ENCODE assay signal across 19 cellular contexts in genomic region chr6:149027484-149027883, GRCh38.
DNase-seq lines count a peak whose midpoint lies in the region; ATAC-seq and TF ChIP-seq lines count a peak whose summit lies in the region.
"Had no signal": no experiment of that assay in that cellular context is flagged by ENCODE, and none has a peak within 500 bp of the region (broad histone marks: within the 10 kb centered on the region; RNA-seq: fewer than 3 reads in every experiment).

No MANE protein-coding gene starts in this region.

- H3K4me1 ChIP-seq in GM23248 (ENCODE audit: insufficient read depth) (peaks cover 35% of the 10 kb centered on the region), SJSA1 (replicated peaks) (peaks cover 32% of the 10 kb centered on the region), esophagus muscularis mucosa (peaks cover 0 to 17% (median 12%) of the 10 kb centered on the region in 4 donors), body of pancreas (peaks cover 19% of the 10 kb centered on the region), right atrium auricular region (no peaks in the 10 kb centered on the region), vagina (peaks cover 18% of the 10 kb centered on the region)
- H3K4me1 ChIP-seq: BE2C had no signal

- no peaks in the 10 kb centered on the region for H3K36me3 ChIP-seq in GM23248 (ENCODE audit: low read depth)
- no peaks in the 10 kb centered on the region for H3K36me3 ChIP-seq in SJSA1
- H3K36me3 ChIP-seq in esophagus muscularis mucosa, result peaks cover 2 to 14% (median 3%) of the 10 kb centered on the region in 4 donors
- no peaks in the 10 kb centered on the region for H3K36me3 ChIP-seq in body of pancreas (replicated peaks in 1 of 2; ENCODE audit: insufficient read depth in 1 of 2, low read depth in 2 of 2)
- no peaks in the 10 kb centered on the region for H3K36me3 ChIP-seq in right atrium auricular region
- H3K36me3 ChIP-seq in vagina, result no peaks in the 10 kb centered on the region
- H3K36me3 ChIP-seq: BE2C had no signal

- no peak for DNase-seq in GM23248
- DNase-seq in SJSA1 (ENCODE audit: low read depth in 1 of 2, low spot score in 2 of 2), result no peak
- peak; percentile 75 for DNase-seq in esophagus muscularis mucosa (ENCODE audit: extremely low spot score)
- DNase-seq in body of pancreas, result no peak
- DNase-seq in right atrium auricular region (ENCODE audit: low spot score), result no peak
- no peak for DNase-seq in vagina (ENCODE audit: extremely low spot score in 2 of 2)
- DNase-seq: ACHN; BE2C; C1 segment of cervical spinal cord; CD4-positive, CD25-positive, alpha-beta regulatory T cell; CD8-positive, alpha-beta memory T cell; COR-L47; DMS 273 treated with DMSO at 0.1 percent for 48 hours; DMS53; GOT3; H7 had no signal

- H3K27ac Mint-ChIP-seq in stimulated activated memory B cell treated with anti-CD40 and anti-IgM and Interleukin-4, amounts not matched to agents 10 μg/mL and 1 μg/mL and 100 μg/mL, for 72 hours, result peak overlapping the region; percentile 19
- H3K27ac Mint-ChIP-seq: IgD-negative memory B cell had no signal

- H3K9me2 ChIP-seq in GM23248 (ENCODE audit: insufficient read depth), result no peaks in the 10 kb centered on the region

- H3K4me3 ChIP-seq in GM23248 (no peak overlapping the region), SJSA1 (no peak overlapping the region), esophagus muscularis mucosa (no peak overlapping the region), body of pancreas (no peak overlapping the region), right atrium auricular region (no peak overlapping the region), vagina (no peak overlapping the region)

- intact Hi-C loops in esophagus muscularis mucosa (cut with DNase I), result loop anchor here (2.0 to 5.0 kb wide), 2 partner anchors 405 to 491 kb away; no protein-coding TSS in a partner anchor
- intact Hi-C loops in body of pancreas (cut with DNase I), result loop anchor here (5.0 kb wide), 1 partner anchor 400 kb away; no protein-coding TSS in a partner anchor
- intact Hi-C loops in vagina (cut with DNase I), result no loop called here

- in situ Hi-C loops in GM23248 (cut with MboI), result no loop called here

- TF ChIP-seq EP300 in esophagus muscularis mucosa (IDR thresholded peaks at IDR 0.05), result no peak

- 92 to 96% methylated on average over 1 of the region's 1 CpG for WGBS in GM23248 (ENCODE audit: low coverage in 1 of 2, low lambda C conversion rate in 2 of 2, missing lambda C conversion rate in 2 of 2), 2 experiments
- 83% methylated on average over 1 of the region's 1 CpG for WGBS in esophagus muscularis mucosa
- WGBS in body of pancreas, 2 donors, result 88 to 100% methylated on average over 1 of the region's 1 CpG

- H3K9me3 ChIP-seq in GM23248 (ENCODE audit: low read depth), result no peaks in the 10 kb centered on the region
- no peaks in the 10 kb centered on the region for H3K9me3 ChIP-seq in SJSA1 (replicated peaks)
- H3K9me3 ChIP-seq in esophagus muscularis mucosa, result peaks cover 0 to 5% (median 0%) of the 10 kb centered on the region in 4 donors
- H3K9me3 ChIP-seq in body of pancreas, result no peaks in the 10 kb centered on the region
- peaks cover 0 to 3% of the 10 kb centered on the region in 2 donors for H3K9me3 ChIP-seq in right atrium auricular region
- H3K9me3 ChIP-seq in vagina, result no peaks in the 10 kb centered on the region
- H3K9me3 ChIP-seq: BE2C had no signal

- H3K79me2 ChIP-seq in GM23248 (ENCODE audit: insufficient read depth), result no peaks in the 10 kb centered on the region

- peaks cover 49% of the 10 kb centered on the region for H3K36me3 Mint-ChIP-seq in stimulated activated memory B cell treated with anti-CD40 and anti-IgM and Interleukin-4, amounts not matched to agents 10 μg/mL and 1 μg/mL and 100 μg/mL, for 72 hours
- H3K36me3 Mint-ChIP-seq: CD4-positive, CD25-positive, alpha-beta regulatory T cell had no signal

- H2AFZ ChIP-seq in GM23248, result no peak overlapping the region

- H3K4me1 Mint-ChIP-seq in stimulated activated memory B cell treated with anti-CD40 and anti-IgM and Interleukin-4, amounts not matched to agents 10 μg/mL and 1 μg/mL and 100 μg/mL, for 72 hours, result peaks cover 31% of the 10 kb centered on the region

- no peak for ATAC-seq in stimulated activated memory B cell treated with anti-CD40 and anti-IgM and Interleukin-4, amounts not matched to agents 10 μg/mL and 1 μg/mL and 100 μg/mL, for 72 hours
- ATAC-seq in body of pancreas, result no peak
- ATAC-seq: HCT116 had no signal

- no peaks in the 10 kb centered on the region for H3K9me3 Mint-ChIP-seq in stimulated activated memory B cell treated with anti-CD40 and anti-IgM and Interleukin-4, amounts not matched to agents 10 μg/mL and 1 μg/mL and 100 μg/mL, for 72 hours

- H4K20me1 ChIP-seq in GM23248 (ENCODE audit: insufficient read depth), result no peaks in the 10 kb centered on the region

- TF ChIP-seq POLR2A in esophagus muscularis mucosa (IDR thresholded peaks at IDR 0.05; ENCODE audit: low read depth) (no peak), body of pancreas (IDR thresholded peaks at IDR 0.05) (no peak), vagina (IDR thresholded peaks at IDR 0.05) (no peak)

- peaks cover 40% of the 10 kb centered on the region for H3F3A ChIP-seq in GM23248 (ENCODE audit: insufficient read depth)

- no peak overlapping the region for H3K4me3 Mint-ChIP-seq in stimulated activated memory B cell treated with anti-CD40 and anti-IgM and Interleukin-4, amounts not matched to agents 10 μg/mL and 1 μg/mL and 100 μg/mL, for 72 hours
- H3K4me3 Mint-ChIP-seq: CD4-positive, CD25-positive, alpha-beta regulatory T cell; CD8-positive, alpha-beta memory T cell; IgD-negative memory B cell had no signal

- H3K27me3 Mint-ChIP-seq in stimulated activated memory B cell treated with anti-CD40 and anti-IgM and Interleukin-4, amounts not matched to agents 10 μg/mL and 1 μg/mL and 100 μg/mL, for 72 hours, result no peaks in the 10 kb centered on the region
- H3K27me3 Mint-ChIP-seq: CD4-positive, CD25-positive, alpha-beta regulatory T cell; CD8-positive, alpha-beta memory T cell; IgD-negative memory B cell had no signal

- TF ChIP-seq CTCF in esophagus muscularis mucosa (IDR thresholded peaks at IDR 0.05) (no peak), body of pancreas (IDR thresholded peaks at IDR 0.05) (no peak), right atrium auricular region (IDR thresholded peaks at IDR 0.05) (no peak), vagina (IDR thresholded peaks at IDR 0.05) (no peak)

- H3K4me2 ChIP-seq in GM23248 (ENCODE audit: unreplicated experiment), result peak overlapping the region; percentile 55

- H3K27me3 ChIP-seq in GM23248 (replicated peaks; ENCODE audit: insufficient read depth) (no peaks in the 10 kb centered on the region), SJSA1 (replicated peaks) (no peaks in the 10 kb centered on the region), esophagus muscularis mucosa (no peaks in the 10 kb centered on the region), body of pancreas (no peaks in the 10 kb centered on the region), right atrium auricular region (no peaks in the 10 kb centered on the region), vagina (no peaks in the 10 kb centered on the region)
- H3K27me3 ChIP-seq: BE2C had no signal

- peak overlapping the region; percentile 78 for H3K27ac ChIP-seq in GM23248
- H3K27ac ChIP-seq in SJSA1, result peak overlapping the region; percentile 58
- no peak overlapping the region for H3K27ac ChIP-seq in esophagus muscularis mucosa (replicated peaks in 1 of 4)
- no peak overlapping the region for H3K27ac ChIP-seq in body of pancreas
- no peak overlapping the region for H3K27ac ChIP-seq in right atrium auricular region
- no peak overlapping the region for H3K27ac ChIP-seq in vagina

- H3K9ac ChIP-seq in GM23248, result peak overlapping the region; percentile 9; the same call in 1 of the 2 replicates

Comparison
In these comparisons a context has a peak if more than half of its experiments do, and no peak if none do; other contexts are left out.
1. H3K27ac ChIP-seq: peak in GM23248 (single experiment) and SJSA1 (single experiment); none in esophagus muscularis mucosa (0 of 4), body of pancreas (0 of 4), right atrium auricular region (0 of 2) and vagina (single experiment).